In the genomic region with DNA sequence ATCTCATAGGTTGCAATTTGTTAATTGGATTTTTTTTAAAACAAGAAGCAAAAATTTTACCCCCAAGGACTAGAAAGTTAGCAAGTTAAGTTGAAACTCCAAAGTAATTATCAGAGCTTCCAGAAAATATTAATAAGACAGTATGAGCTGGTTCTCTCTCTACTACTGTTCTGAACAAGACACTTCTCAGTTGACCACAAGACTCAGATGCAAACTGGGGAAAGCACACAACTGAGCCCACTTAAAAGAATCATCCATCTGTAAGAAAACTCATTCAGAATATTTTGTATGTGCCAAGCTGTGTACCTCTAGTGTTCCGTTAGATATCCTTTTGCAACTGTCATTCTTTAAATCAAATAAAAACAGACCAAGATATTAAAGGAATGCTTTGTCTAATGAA, we compare ENCODE assay signal across 16 cellular contexts. TPM values are rescaled to one million over a fixed set of nuclear protein-coding genes. Genes with fewer than 3 reads are reported as not detected.
DNase-seq lines count a peak whose midpoint lies in the region; ATAC-seq, FAIRE-seq and TF ChIP-seq lines count a peak whose summit lies in the region.
"Had no signal": no experiment of that assay in that cellular context is flagged by ENCODE, and none has a peak within 500 bp of the region (broad histone marks: within the 10 kb centered on the region; RNA-seq: fewer than 3 reads in every experiment).

No MANE protein-coding gene starts in this region.

- no peak overlapping the region for H3K4me2 ChIP-seq in mesenchymal stem cell (ENCODE audit: low read length, poor library complexity, severe bottlenecking)
- H3K4me2 ChIP-seq: BLaER1 had no signal

- no peak overlapping the region for H2BK12ac ChIP-seq in mesenchymal stem cell (ENCODE audit: low read length in 2 of 2)

- H3K9me3 ChIP-seq in mesenchymal stem cell (ENCODE audit: control insufficient read depth, low read length): no peaks in the 10 kb centered on the region
- H3K9me3 ChIP-seq: BLaER1, pancreas, transverse colon had no signal

- H3K4me1 ChIP-seq in mesenchymal stem cell (ENCODE audit: control insufficient read depth, insufficient read depth, low read depth, low read length): no peaks in the 10 kb centered on the region
- H3K4me1 ChIP-seq: BLaER1, pancreas had no signal

- intact Hi-C loops in left colon (cut with DNase I, micrococcal nuclease): no loop called here

- H3K36me3 Mint-ChIP-seq in brain: peaks cover 38% of the 10 kb centered on the region
- no peaks in the 10 kb centered on the region for H3K36me3 Mint-ChIP-seq in activated T-cell treated with anti-CD3 and anti-CD28 coated beads, Interleukin-2, amount 50 U/mL, for 4 hours (ENCODE audit: insufficient read depth)
- H3K36me3 Mint-ChIP-seq: activated CD4-positive, alpha-beta memory T cell treated with anti-CD3 and anti-CD28 coated beads for 36 hours; activated naive CD4-positive, alpha-beta T cell treated with anti-CD3 and anti-CD28 coated beads, Interleukin-2, amount 50 U/mL, for 72 hours had no signal

- H3K27me3 Mint-ChIP-seq in brain: no peaks in the 10 kb centered on the region
- peaks cover 30% of the 10 kb centered on the region for H3K27me3 Mint-ChIP-seq in activated T-cell treated with anti-CD3 and anti-CD28 coated beads, Interleukin-2, amount 50 U/mL, for 4 hours (ENCODE audit: low read depth)

- H3K4me3 ChIP-seq in mesenchymal stem cell (ENCODE audit: insufficient read depth in 1 of 2, low read depth in 1 of 2, low read length in 2 of 2): peak overlapping the region in 1 of 2 experiments; percentile 51
- H3K4me3 ChIP-seq: BLaER1, pancreas, skin epidermis, transverse colon had no signal

- H3K23ac ChIP-seq in mesenchymal stem cell (ENCODE audit: low read length in 2 of 2): no peak overlapping the region

- H2AK5ac ChIP-seq in mesenchymal stem cell (ENCODE audit: low read length, severe bottlenecking): no peak overlapping the region

- H3K4ac ChIP-seq in mesenchymal stem cell (ENCODE audit: low read depth in 1 of 2, low read length in 2 of 2): no peak overlapping the region

- H3K14ac ChIP-seq in mesenchymal stem cell (ENCODE audit: low read length in 2 of 2): no peak overlapping the region

- peak overlapping the region; percentile 66 for H3K9ac ChIP-seq in mesenchymal stem cell (ENCODE audit: low read length)
- H3K9ac ChIP-seq: BLaER1 had no signal

- H2AFZ ChIP-seq in mesenchymal stem cell (ENCODE audit: low read depth, low read length): no peak overlapping the region

- H3K36me3 ChIP-seq in mesenchymal stem cell (ENCODE audit: control insufficient read depth in 1 of 2, insufficient read depth in 2 of 2, low read depth in 1 of 2, low read length in 2 of 2): peaks cover 8 to 37% of the 10 kb centered on the region in 2 experiments
- H3K36me3 ChIP-seq: pancreas, transverse colon had no signal

- H3K27ac Mint-ChIP-seq in brain: peak overlapping the region; percentile 85 to 97 (median 95)
- H3K27ac Mint-ChIP-seq: activated CD4-positive, alpha-beta memory T cell treated with anti-CD3 and anti-CD28 coated beads for 36 hours; activated naive CD4-positive, alpha-beta T cell treated with anti-CD3 and anti-CD28 coated beads, Interleukin-2, amount 50 U/mL, for 72 hours; activated T-cell treated with anti-CD3 and anti-CD28 coated beads, Interleukin-2, amount 50 U/mL, for 72 hours had no signal

- DNase-seq in mesenchymal stem cell (no peak), left colon (no peak), D721Med (ENCODE audit: insufficient read length, low spot score) (no peak)
- DNase-seq in activated T-cell treated with anti-CD3 and anti-CD28 coated beads, Interleukin-2, amount 50 U/mL, for 4 hours: no peak
- DNase-seq: activated CD4-positive, alpha-beta memory T cell treated with anti-CD3 and anti-CD28 coated beads for 36 hours; activated T-cell treated with anti-CD3 and anti-CD28 coated beads, Interleukin-2, amount 50 U/mL, for 72 hours; effector CD8-positive, alpha-beta T cell; pancreas; transverse colon had no signal

- H3K18ac ChIP-seq in mesenchymal stem cell (ENCODE audit: low read depth in 1 of 2, low read length in 2 of 2): no peak overlapping the region

- H4K91ac ChIP-seq in mesenchymal stem cell (ENCODE audit: low read length): no peak overlapping the region

- H3K4me3 Mint-ChIP-seq in brain: peak overlapping the region; percentile 55 to 77 (median 73)
- H3K4me3 Mint-ChIP-seq in activated T-cell treated with anti-CD3 and anti-CD28 coated beads, Interleukin-2, amount 50 U/mL, for 4 hours: no peak overlapping the region
- H3K4me3 Mint-ChIP-seq: activated CD4-positive, alpha-beta memory T cell treated with anti-CD3 and anti-CD28 coated beads for 36 hours had no signal

- H3K4me1 Mint-ChIP-seq in brain: peaks cover 100% of the 10 kb centered on the region
- peaks cover 6% of the 10 kb centered on the region for H3K4me1 Mint-ChIP-seq in activated T-cell treated with anti-CD3 and anti-CD28 coated beads, Interleukin-2, amount 50 U/mL, for 4 hours (ENCODE audit: low read depth)

- H2BK15ac ChIP-seq in mesenchymal stem cell (ENCODE audit: low read depth, poor library complexity, severe bottlenecking): no peak overlapping the region

- H4K8ac ChIP-seq in mesenchymal stem cell (ENCODE audit: low read length): no peak overlapping the region

- H3K79me1 ChIP-seq in mesenchymal stem cell (replicated peaks; ENCODE audit: low read length, poor library complexity, severe bottlenecking): peaks cover 25% of the 10 kb centered on the region

- H2BK5ac ChIP-seq in mesenchymal stem cell (ENCODE audit: low read depth, low read length, poor library complexity, severe bottlenecking): no peak overlapping the region

- no CpG with 5 or more reads among the region's 1 CpG for WGBS in mesenchymal stem cell

- H2BK120ac ChIP-seq in mesenchymal stem cell (ENCODE audit: low read depth, low read length): no peak overlapping the region

- no peaks in the 10 kb centered on the region for H3K27me3 ChIP-seq in mesenchymal stem cell (ENCODE audit: control insufficient read depth in 1 of 2, insufficient read depth in 1 of 2, low read length in 2 of 2)
- H3K27me3 ChIP-seq: BLaER1, pancreas had no signal

- no peak overlapping the region for H3K27ac ChIP-seq in mesenchymal stem cell (ENCODE audit: low read length, poor library complexity, severe bottlenecking)
- H3K27ac ChIP-seq in temporal lobe (ENCODE audit: low read depth, low read length): peak overlapping the region; percentile 70
- H3K27ac ChIP-seq: BLaER1, pancreas had no signal

- ATAC-seq in HG02678 (IDR thresholded peaks at IDR 0.05; ENCODE audit: unreplicated experiment) (peak; percentile 62), left colon (no peak)
- no peak for ATAC-seq in activated T-cell treated with anti-CD3 and anti-CD28 coated beads, Interleukin-2, amount 50 U/mL, for 4 hours
- ATAC-seq: activated T-cell treated with anti-CD3 and anti-CD28 coated beads, Interleukin-2, amount 50 U/mL, for 72 hours had no signal

- TF ChIP-seq CTCF in brain (conservative IDR thresholded peaks at IDR 0.05): no peak
- no peak for TF ChIP-seq CTCF in D721Med (IDR thresholded peaks at IDR 0.05; ENCODE audit: insufficient read depth, missing control alignments)

- H3K9me3 Mint-ChIP-seq in brain: no peaks in the 10 kb centered on the region
- no peaks in the 10 kb centered on the region for H3K9me3 Mint-ChIP-seq in activated T-cell treated with anti-CD3 and anti-CD28 coated beads, Interleukin-2, amount 50 U/mL, for 4 hours
- H3K9me3 Mint-ChIP-seq: activated CD4-positive, alpha-beta memory T cell treated with anti-CD3 and anti-CD28 coated beads for 36 hours; activated naive CD4-positive, alpha-beta T cell treated with anti-CD3 and anti-CD28 coated beads, Interleukin-2, amount 50 U/mL, for 72 hours; activated T-cell treated with anti-CD3 and anti-CD28 coated beads, Interleukin-2, amount 50 U/mL, for 72 hours had no signal

- FAIRE-seq in D721Med (lab: Jason Lieb, UNC): no peak
- FAIRE-seq: bronchial epithelial cell, pancreas had no signal

RNA-seq across cellular contexts. Expression of a gene that starts 60.0 kb away (rescaled TPM):
- polyA plus RNA-seq in brain (ENCODE audit: insufficient read depth, low read depth, low replicate concordance): 158 TPM
- 39.4 TPM for polyA plus RNA-seq in mesenchymal stem cell (2013, experiment 1 of 2)
- polyA plus RNA-seq in mesenchymal stem cell (2013, experiment 2 of 2): 35.3 TPM
- 786 TPM for total RNA-seq in temporal lobe
- total RNA-seq in activated T-cell treated with anti-CD3 and anti-CD28 coated beads, Interleukin-2, amount 50 U/mL, for 4 hours: under 1 TPM; 0.16 to 0.41 (median 0.25) TPM
- 10 to 100 TPM in 1 of 2 donors, 1 to 10 TPM in 1; 6.4 to 17.1 TPM for total RNA-seq in left colon

Comparison
In these comparisons a context has a peak if more than half of its experiments do, and no peak if none do; other contexts are left out.
1. RNA of a gene that starts 60.0 kb away (total RNA-seq): 786 TPM in temporal lobe (single experiment); 6.4 to 17.1 TPM in left colon and 0.16 to 0.41 TPM in activated T-cell treated with anti-CD3 and anti-CD28 coated beads, Interleukin-2, amount 50 U/mL, for 4 hours; every median in the first group is over 10 times any median in the second.